Comparison of ENCODE assay signal across 8 cellular contexts in genomic region chr2:136207030-136207623, GRCh38.
DNase-seq lines count a peak whose midpoint lies in the region; ATAC-seq, FAIRE-seq and TF ChIP-seq lines count a peak whose summit lies in the region.

No MANE protein-coding gene starts in this region.

- no peak for DNase-seq in GM12891 (ENCODE audit: insufficient read length, low spot score)
- no peak for DNase-seq in effector memory CD8-positive, alpha-beta T cell
- DNase-seq in GOT3 (lab: John Stamatoyannopoulos, UW) = no peak
- DNase-seq in Caco-2 = no peak
- no peak for DNase-seq in NCI-H345 (lab: John Stamatoyannopoulos, UW)
- no peak for DNase-seq in central memory CD4-positive, alpha-beta T cell

- H3K4me1 Mint-ChIP-seq in effector memory CD8-positive, alpha-beta T cell (ENCODE audit: low read depth in 2 of 2) = peaks cover 20 to 24% of the 10 kb centered on the region in 2 donors
- no peaks in the 10 kb centered on the region for H3K4me1 Mint-ChIP-seq in Caco-2 (ENCODE audit: low read depth, unreplicated experiment)

- peaks cover 3% of the 10 kb centered on the region; the same call in 1 of the 2 replicates for H3K9me3 ChIP-seq in Caco-2

- H3K4me3 Mint-ChIP-seq in effector memory CD8-positive, alpha-beta T cell = no peak overlapping the region
- H3K4me3 Mint-ChIP-seq in Caco-2 (ENCODE audit: unreplicated experiment) = no peak overlapping the region

- no peaks in the 10 kb centered on the region for H3K27me3 ChIP-seq in Caco-2 (replicated peaks; ENCODE audit: control insufficient read depth, insufficient read depth, low read length)

- BruUV-seq in Caco-2 (replicated peaks; lab: Mats Ljungman, UMichigan) = no TSS peak

- H3K36me3 Mint-ChIP-seq in effector memory CD8-positive, alpha-beta T cell (ENCODE audit: insufficient read depth) = no peaks in the 10 kb centered on the region
- H3K36me3 Mint-ChIP-seq in Caco-2 (ENCODE audit: insufficient read depth, unreplicated experiment) = no peaks in the 10 kb centered on the region

- no peak for FAIRE-seq in GM12891 (lab: Jason Lieb, UNC)

- TF ChIP-seq CTCF in Caco-2 (IDR thresholded peaks at IDR 0.05; ENCODE audit: insufficient read depth in 1 of 2, low read depth in 1 of 2, low read length in 1 of 2, severe bottlenecking in 1 of 2, unreplicated experiment in 1 of 2) = no peak

- H3K27me3 Mint-ChIP-seq in effector memory CD8-positive, alpha-beta T cell = peaks cover 0 to 6% of the 10 kb centered on the region in 2 donors
- peaks cover 4% of the 10 kb centered on the region for H3K27me3 Mint-ChIP-seq in Caco-2 (ENCODE audit: insufficient read depth, unreplicated experiment)

- 0 out of 2 replicates have a peak, but pooled peaks cover 6% of the 10 kb centered on the region for H3K4me1 ChIP-seq in Caco-2

- no peak overlapping the region for H3K4me3 ChIP-seq in Caco-2 (ENCODE audit: low read depth, low read length)

- CTCF ChIA-PET in Caco-2 (lab: Charles Lee) = no interaction called here

- intact Hi-C loops in Caco-2 (cut with micrococcal nuclease; ENCODE audit: unreplicated experiment) = no loop called here

- POLR2A ChIA-PET in Caco-2 (lab: Charles Lee) = no interaction called here

- TF ChIP-seq POLR2A in GM12891 (IDR thresholded peaks at IDR 0.05; ENCODE audit: low read depth, low read length) = no peak

- H3K27ac Mint-ChIP-seq in effector memory CD8-positive, alpha-beta T cell = peak overlapping the region in 1 of 2 donors; percentile 53
- no peak overlapping the region for H3K27ac Mint-ChIP-seq in Caco-2 (ENCODE audit: unreplicated experiment)

- peaks cover 4 to 8% of the 10 kb centered on the region in 2 donors for H3K9me3 Mint-ChIP-seq in effector memory CD8-positive, alpha-beta T cell
- H3K9me3 Mint-ChIP-seq in Caco-2 (ENCODE audit: unreplicated experiment) = peaks cover 10% of the 10 kb centered on the region

- H3K36me3 ChIP-seq in Caco-2 (ENCODE audit: control insufficient read depth, insufficient read depth, low read length) = no peaks in the 10 kb centered on the region

- ATAC-seq in GM21381 (IDR thresholded peaks at IDR 0.05; ENCODE audit: unreplicated experiment) (peak; percentile 47), HG03469 (IDR thresholded peaks at IDR 0.05; ENCODE audit: unreplicated experiment) (peak; percentile 43)
- peak; percentile 51 for ATAC-seq in effector memory CD8-positive, alpha-beta T cell (replicated peaks)

TF ChIP-seq in GM12891, 5 proteins besides CTCF, POLR2A, EP300 and RAD21:
- TF ChIP-seq SPI1 (IDR thresholded peaks at IDR 0.05; ENCODE audit: low read depth, low read length) = peak; percentile 93
- TF ChIP-seq PAX5 (IDR thresholded peaks at IDR 0.05; ENCODE audit: insufficient read depth, low read length, severe bottlenecking) = no peak
